8 cellular contexts compared by ENCODE assay signal in the genomic region with DNA sequence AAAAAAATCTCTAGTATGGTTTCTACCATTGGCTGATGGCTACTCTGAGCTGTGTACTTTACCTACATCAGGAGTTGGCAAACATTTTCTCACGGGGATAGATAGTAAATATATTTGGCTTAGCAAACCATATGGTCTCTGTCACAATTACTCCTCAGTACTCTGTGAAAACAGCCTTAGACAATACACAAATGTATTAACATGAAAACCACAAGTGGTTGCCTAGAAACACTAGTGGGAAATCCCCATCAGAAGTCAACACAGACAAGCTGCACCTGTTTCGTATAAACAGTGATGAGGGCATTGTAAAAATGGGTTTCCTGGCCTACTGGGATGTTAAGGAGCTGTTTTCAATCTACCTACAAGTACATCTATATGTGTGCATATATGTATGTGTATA.
A peak's percentile ranks its signal among the peaks of the same experiment; 100 is the strongest.
DNase-seq lines count a peak whose midpoint lies in the region; ATAC-seq and TF ChIP-seq lines count a peak whose summit lies in the region.

No MANE protein-coding gene starts in this region.

- no peaks in the 10 kb centered on the region for H3K4me1 Mint-ChIP-seq in activated CD8-positive, alpha-beta T cell treated with anti-CD3 and anti-CD28 coated beads, Interleukin-2, amount 10 ng/mL, durations not matched to agents 7 days and 5 days (ENCODE audit: low read depth)

- no peak overlapping the region for H3K4me3 Mint-ChIP-seq in activated CD8-positive, alpha-beta T cell treated with anti-CD3 and anti-CD28 coated beads, Interleukin-2, amount 10 ng/mL, durations not matched to agents 7 days and 5 days

- peaks cover 32% of the 10 kb centered on the region for H3K4me1 ChIP-seq in DOHH2 (ENCODE audit: control insufficient read depth, low read length)
- H3K4me1 ChIP-seq in adipocyte (ENCODE audit: control insufficient read depth, insufficient read depth, low read length): no peaks in the 10 kb centered on the region
- H3K4me1 ChIP-seq in sigmoid colon: no peaks in the 10 kb centered on the region

- H3K36me3 ChIP-seq in DOHH2 (ENCODE audit: control insufficient read depth, low read length) (no peaks in the 10 kb centered on the region), adipocyte (ENCODE audit: control insufficient read depth, insufficient read depth, low read length, severe bottlenecking) (no peaks in the 10 kb centered on the region), sigmoid colon (no peaks in the 10 kb centered on the region)

- WGBS in sigmoid colon, 2 donors: 8 to 29% methylated on average over 2 of the region's 2 CpGs

- H4K20me1 ChIP-seq in DOHH2 (ENCODE audit: control insufficient read depth, insufficient read depth, low read depth, low read length): no peaks in the 10 kb centered on the region

- peak; percentile 100 for ATAC-seq in GM21576 (IDR thresholded peaks at IDR 0.05; ENCODE audit: unreplicated experiment)
- no peak for ATAC-seq in activated CD8-positive, alpha-beta T cell treated with anti-CD3 and anti-CD28 coated beads, Interleukin-2, amount 10 ng/mL, durations not matched to agents 7 days and 5 days

- TF ChIP-seq POLR2A in sigmoid colon (IDR thresholded peaks at IDR 0.05): no peak

- no peak overlapping the region for H3K9ac ChIP-seq in adipocyte (ENCODE audit: low read length)

- no peaks in the 10 kb centered on the region for H3K27me3 ChIP-seq in DOHH2 (ENCODE audit: control insufficient read depth, low read length)
- no peaks in the 10 kb centered on the region for H3K27me3 ChIP-seq in adipocyte (replicated peaks; ENCODE audit: control insufficient read depth, insufficient read depth, low read length)
- H3K27me3 ChIP-seq in sigmoid colon: no peaks in the 10 kb centered on the region

- H3K9me3 Mint-ChIP-seq in activated CD8-positive, alpha-beta T cell treated with anti-CD3 and anti-CD28 coated beads, Interleukin-2, amount 10 ng/mL, durations not matched to agents 7 days and 5 days (ENCODE audit: insufficient read depth): no peaks in the 10 kb centered on the region

- TF ChIP-seq EP300 in sigmoid colon (IDR thresholded peaks at IDR 0.05): no peak

- H3K4me2 ChIP-seq in DOHH2 (ENCODE audit: low read length): peak overlapping the region; percentile 44

- intact Hi-C loops in sigmoid colon (cut with DNase I): no loop called here

- H3K9me3 ChIP-seq in DOHH2 (ENCODE audit: control insufficient read depth, insufficient read depth, low read length) (no peaks in the 10 kb centered on the region), adipocyte (ENCODE audit: control insufficient read depth, low read length) (no peaks in the 10 kb centered on the region), sigmoid colon (no peaks in the 10 kb centered on the region)

- TF ChIP-seq CTCF in DOHH2 (IDR thresholded peaks at IDR 0.05; ENCODE audit: low read depth, low read length, poor library complexity, severe bottlenecking) (no peak), sigmoid colon (IDR thresholded peaks at IDR 0.05) (no peak)

- no peaks in the 10 kb centered on the region for H3K27me3 Mint-ChIP-seq in activated CD8-positive, alpha-beta T cell treated with anti-CD3 and anti-CD28 coated beads, Interleukin-2, amount 10 ng/mL, durations not matched to agents 7 days and 5 days (ENCODE audit: low read depth)

- DNase-seq in M059J (ENCODE audit: low read depth) (peak; percentile 50), adipocyte (ENCODE audit: low read depth) (peak; percentile 41), putamen (ENCODE audit: low spot score) (no peak), sigmoid colon (no peak), RKO (ENCODE audit: low spot score) (no peak)
- no peak for DNase-seq in activated CD8-positive, alpha-beta T cell treated with anti-CD3 and anti-CD28 coated beads, Interleukin-2, amount 10 ng/mL, durations not matched to agents 7 days and 5 days

- POLR2A ChIA-PET in activated CD8-positive, alpha-beta T cell treated with anti-CD3 and anti-CD28 coated beads, Interleukin-2, amount 10 ng/mL, durations not matched to agents 7 days and 5 days (lab: Charles Lee): no interaction called here

- peak overlapping the region; percentile 69 for H3K27ac ChIP-seq in DOHH2 (ENCODE audit: low read depth, low read length)
- no peak overlapping the region for H3K27ac ChIP-seq in sigmoid colon

- no peaks in the 10 kb centered on the region for H3K36me3 Mint-ChIP-seq in activated CD8-positive, alpha-beta T cell treated with anti-CD3 and anti-CD28 coated beads, Interleukin-2, amount 10 ng/mL, durations not matched to agents 7 days and 5 days (ENCODE audit: low read depth)

- H3K27ac Mint-ChIP-seq in activated CD8-positive, alpha-beta T cell treated with anti-CD3 and anti-CD28 coated beads, Interleukin-2, amount 10 ng/mL, durations not matched to agents 7 days and 5 days: no peak overlapping the region

- H3K79me2 ChIP-seq in DOHH2 (ENCODE audit: control insufficient read depth, low read length): no peaks in the 10 kb centered on the region

- no peaks in the 10 kb centered on the region; the same call in 1 of the 2 replicates for H3F3A ChIP-seq in DOHH2 (ENCODE audit: control insufficient read depth, insufficient read depth)

- CTCF ChIA-PET in activated CD8-positive, alpha-beta T cell treated with anti-CD3 and anti-CD28 coated beads, Interleukin-2, amount 10 ng/mL, durations not matched to agents 7 days and 5 days (lab: Charles Lee): no interaction called here

- no peaks in the 10 kb centered on the region for H3K9me2 ChIP-seq in DOHH2 (replicated peaks; ENCODE audit: control insufficient read depth, low read length)

- H3K4me3 ChIP-seq in DOHH2 (ENCODE audit: low read length): peak overlapping the region; percentile 26
- no peak overlapping the region for H3K4me3 ChIP-seq in adipocyte (ENCODE audit: low read length)
- H3K4me3 ChIP-seq in sigmoid colon: no peak overlapping the region

Comparison
In these comparisons a context has a peak if more than half of its experiments do, and no peak if none do; other contexts are left out.
1. DNase-seq: peak in M059J (single experiment) and adipocyte (single experiment); none in activated CD8-positive, alpha-beta T cell treated with anti-CD3 and anti-CD28 coated beads, Interleukin-2, amount 10 ng/mL, durations not matched to agents 7 days and 5 days (single experiment), putamen (single experiment), sigmoid colon (single experiment) and RKO (single experiment).